In the genomic region with DNA sequence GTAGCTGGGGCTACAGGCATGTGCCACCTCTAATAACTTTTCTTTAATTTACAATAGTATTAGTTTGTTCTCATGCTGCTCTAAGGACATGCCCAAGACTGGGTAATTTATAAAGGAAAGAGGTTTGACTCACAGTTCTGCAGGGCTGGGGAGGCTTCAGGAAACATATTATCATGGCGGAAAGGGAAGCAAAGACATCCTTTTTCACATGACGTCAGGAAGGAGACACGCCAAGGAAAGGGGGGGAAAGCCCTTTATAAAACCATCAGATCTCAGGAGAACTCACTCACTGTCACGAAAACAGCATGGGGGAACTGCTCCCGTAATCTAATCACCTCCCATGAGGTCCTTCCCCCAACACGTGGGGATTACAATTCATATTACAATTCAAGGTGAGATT, we compare ENCODE assay signal across 18 cellular contexts. TPM values are rescaled to one million over a fixed set of nuclear protein-coding genes. Genes with fewer than 3 reads are reported as not detected.
A peak's percentile ranks its signal among the peaks of the same experiment; 100 is the strongest.
DNase-seq lines count a peak whose midpoint lies in the region; ATAC-seq, FAIRE-seq and TF ChIP-seq lines count a peak whose summit lies in the region.
"Had no signal": no experiment of that assay in that cellular context is flagged by ENCODE, and none has a peak within 500 bp of the region (broad histone marks: within the 10 kb centered on the region; RNA-seq: fewer than 3 reads in every experiment).

No MANE protein-coding gene starts in this region.

- H3K27me3 Mint-ChIP-seq in endodermal cell (ENCODE audit: insufficient read depth) (no peaks in the 10 kb centered on the region), nephron progenitor cell (ENCODE audit: low read depth, poor library complexity) (no peaks in the 10 kb centered on the region)
- H3K27me3 Mint-ChIP-seq: CD4-positive, CD25-positive, alpha-beta regulatory T cell; IgD-negative memory B cell had no signal

- TF ChIP-seq CTCF in liver (IDR thresholded peaks at IDR 0.05; ENCODE audit: low read depth, low read length, missing input control) (no peak), HepG2 (CRISPR knock-in tag; IDR thresholded peaks at IDR 0.05) (no peak), endodermal cell (conservative IDR thresholded peaks at IDR 0.05) (no peak), nephron progenitor cell (IDR thresholded peaks at IDR 0.05) (no peak)

- in situ Hi-C loops in HepG2 (cut with HindIII; ENCODE audit: extremely low pct_ligation_motif_present, low pct_unique_long_range_greater_than_20kb) = no loop called here

- TF ChIP-seq EP300 in HepG2 (IDR thresholded peaks at IDR 0.05; ENCODE audit: low read depth in 2 of 2, low read length in 2 of 2) (no peak), HepG2 (CRISPR knock-in tag; IDR thresholded peaks at IDR 0.05; ENCODE audit: borderline replicate concordance) (no peak)

- peaks cover 34% of the 10 kb centered on the region for H3K4me1 Mint-ChIP-seq in endodermal cell
- peaks cover 5% of the 10 kb centered on the region for H3K4me1 Mint-ChIP-seq in nephron progenitor cell

- peak in 1 of 2 donors; percentile 14 for TF ChIP-seq RAD21 in liver (IDR thresholded peaks at IDR 0.05)
- no peak for TF ChIP-seq RAD21 in HepG2 (CRISPR knock-in tag; IDR thresholded peaks at IDR 0.05)

- H3K4me2 ChIP-seq in HepG2 (ENCODE audit: low read depth, low read length) = no peak overlapping the region

- H3K4me3 Mint-ChIP-seq in endodermal cell (no peak overlapping the region), nephron progenitor cell (no peak overlapping the region)
- H3K4me3 Mint-ChIP-seq: CD4-positive, CD25-positive, alpha-beta regulatory T cell had no signal

- POLR2A ChIA-PET in HepG2 (lab: Yijun Ruan, JAX) = no interaction called here

- H3K9me3 ChIP-seq in liver (ENCODE audit: control insufficient read depth in 4 of 4, low read length in 3 of 4) (no peaks in the 10 kb centered on the region), HepG2 (ENCODE audit: low read length) (no peaks in the 10 kb centered on the region), endodermal cell (ENCODE audit: control insufficient read depth, low read length) (peaks cover 5% of the 10 kb centered on the region)
- H3K9me3 ChIP-seq: body of pancreas had no signal

- H3K4me3 ChIP-seq in liver (ENCODE audit: low read depth in 1 of 3, low read length in 3 of 3) (no peak overlapping the region), HepG2 (replicated peaks in 1 of 3; ENCODE audit: insufficient read depth in 1 of 3, low read depth in 2 of 3, low read length in 3 of 3) (no peak overlapping the region), endodermal cell (ENCODE audit: low read length) (no peak overlapping the region)
- H3K4me3 ChIP-seq: body of pancreas had no signal

- CTCF ChIA-PET in HepG2 (lab: Yijun Ruan, JAX; ENCODE audit: low intra/inter-chr PET ratio, low total read pairs) = no interaction called here

- DNase-seq in HepG2 (ENCODE audit: low spot score) (no peak), endodermal cell (peak; percentile 41), nephron progenitor cell (no peak), activated gamma-delta T cell treated with Interleukin-2 at 50 U/mL for 16 hours (no peak), NCI-H748 treated with DMSO at 0.1 percent for 48 hours (lab: John Stamatoyannopoulos, UW) (no peak), NCI-H1694 (lab: John Stamatoyannopoulos, UW) (no peak)
- DNase-seq: body of pancreas; CD4-positive, CD25-positive, alpha-beta regulatory T cell; GF-D8; hippocampal formation; NCI-H1436; NCI-H524 treated with DMSO at 0.1 percent for 48 hours; stimulated activated CD4-positive, alpha-beta T cell treated with anti-CD3 and anti-CD28 coated beads, Interleukin-4, amount 100 ng/mL, for 24 hours; stimulated activated naive CD4-positive, alpha-beta T cell had no signal

- no TSS peak for BruUV-seq in HepG2 (replicated peaks; lab: Mats Ljungman, UMichigan)

- H3K79me2 ChIP-seq in HepG2 (ENCODE audit: insufficient read depth, low read length) = peaks cover 6% of the 10 kb centered on the region

- no peak for TF ChIP-seq POLR2A in HepG2 (IDR thresholded peaks at IDR 0.05; ENCODE audit: insufficient read depth in 1 of 2, low read depth in 2 of 2, low read length in 2 of 2)

- FAIRE-seq in HepG2 (lab: Jason Lieb, UNC) = no peak

- H3K36me3 Mint-ChIP-seq in endodermal cell (ENCODE audit: low read depth) (peaks cover 30% of the 10 kb centered on the region), nephron progenitor cell (ENCODE audit: low read depth) (peaks cover 22% of the 10 kb centered on the region)

- H3K27ac Mint-ChIP-seq in endodermal cell (no peak overlapping the region), nephron progenitor cell (peak overlapping the region; percentile 83)

- H3K36me3 ChIP-seq in liver (ENCODE audit: control insufficient read depth in 4 of 4, insufficient read depth in 3 of 4, low read depth in 1 of 4, low read length in 3 of 4) (peaks cover 6 to 52% (median 25%) of the 10 kb centered on the region in 4 donors), HepG2 (replicated peaks in 1 of 2; ENCODE audit: control insufficient read depth in 1 of 2, insufficient read depth in 2 of 2, low read length in 2 of 2) (peaks cover 16 to 28% of the 10 kb centered on the region in 2 experiments), endodermal cell (ENCODE audit: control insufficient read depth, insufficient read depth, low read length) (no peaks in the 10 kb centered on the region)

- ATAC-seq in HepG2 = no peak
- no peak for ATAC-seq in HG02870 (IDR thresholded peaks at IDR 0.05; ENCODE audit: unreplicated experiment)
- ATAC-seq: body of pancreas, Panc1 had no signal

- intact Hi-C loops in HepG2 (cut with micrococcal nuclease; ENCODE audit: unreplicated experiment) = no loop called here

- no peaks in the 10 kb centered on the region; the same call in 1 of the 2 replicates for H4K20me1 ChIP-seq in HepG2 (ENCODE audit: insufficient read depth, low read length)

- no peak overlapping the region for H3K9ac ChIP-seq in liver (ENCODE audit: low read depth in 1 of 2, low read length in 2 of 2)
- no peak overlapping the region for H3K9ac ChIP-seq in HepG2 (ENCODE audit: insufficient read depth, low read depth, low read length)
- no peak overlapping the region for H3K9ac ChIP-seq in endodermal cell (ENCODE audit: extremely low read depth, low read length, poor library complexity, severe bottlenecking)

- H2AFZ ChIP-seq in HepG2 (ENCODE audit: low read length) = no peak overlapping the region

- H3K27me3 ChIP-seq in liver (ENCODE audit: control insufficient read depth in 4 of 4, insufficient read depth in 4 of 4, low read length in 3 of 4) (no peaks in the 10 kb centered on the region), HepG2 (ENCODE audit: control insufficient read depth in 1 of 2, insufficient read depth in 2 of 2, low read length in 2 of 2) (no peaks in the 10 kb centered on the region), endodermal cell (ENCODE audit: control insufficient read depth, insufficient read depth, low read length, poor library complexity, severe bottlenecking) (no peaks in the 10 kb centered on the region)
- H3K27me3 ChIP-seq: body of pancreas had no signal

- peaks cover 3% of the 10 kb centered on the region for H3K9me3 Mint-ChIP-seq in endodermal cell
- peaks cover 6% of the 10 kb centered on the region for H3K9me3 Mint-ChIP-seq in nephron progenitor cell
- H3K9me3 Mint-ChIP-seq: CD4-positive, CD25-positive, alpha-beta regulatory T cell; IgD-negative memory B cell had no signal

- H3K4me1 ChIP-seq in liver (ENCODE audit: control insufficient read depth in 4 of 4, insufficient read depth in 4 of 4, low read length in 3 of 4) (peaks cover 7 to 25% (median 17%) of the 10 kb centered on the region in 4 donors), HepG2 (ENCODE audit: insufficient read depth, low read length) (peaks cover 16% of the 10 kb centered on the region), endodermal cell (ENCODE audit: control insufficient read depth, insufficient read depth, low read length) (peaks cover 3% of the 10 kb centered on the region)

- 86% methylated on average over 6 of the region's 6 CpGs for WGBS in liver
- WGBS in HepG2 (ENCODE audit: low lambda C conversion rate) = 96% methylated on average over 6 of the region's 6 CpGs
- WGBS in endodermal cell (ENCODE audit: insufficient coverage in 1 of 2, insufficient read length in 1 of 2), 2 experiments = 82 to 88% methylated on average over 2 to 6 of the region's 6 CpGs

- H3K27ac ChIP-seq in liver (ENCODE audit: low read depth in 1 of 2, low read length in 2 of 2) (peak overlapping the region in 1 of 2 donors; percentile 85), HepG2 (ENCODE audit: extremely low read length, insufficient read depth, low read length) (no peak overlapping the region), endodermal cell (ENCODE audit: low read depth, low read length) (no peak overlapping the region)

TF ChIP-seq in liver, 16 proteins besides CTCF, POLR2A, EP300 and RAD21 (continues in another document):
- TF ChIP-seq JUND (IDR thresholded peaks at IDR 0.05) (no peak), TAF1 (conservative IDR thresholded peaks at IDR 0.05) (no peak)

RNA-seq across cellular contexts. Expression of gene IL4R, which starts 18.3 kb away (rescaled TPM):
- total RNA-seq in liver (10 to 100 TPM; 18.0 to 61.9 TPM), HepG2 (2016; rRNA removed; fragmentation: Illumina TruSeq; extraction: Trizol) (7.6 and 15.9 TPM in 2 replicates), endodermal cell (10 to 100 TPM; 30.6 to 31.6 TPM)
- polyA plus RNA-seq in liver (10 to 100 TPM; 15.5 to 41.8 TPM), HepG2 (2011; rRNA removed) (49.6 and 60.7 TPM in 2 replicates)
- 8.0 and 9.2 TPM in 2 replicates for total RNA-seq in HepG2 (2016; cell fraction: cytosol; rRNA removed; fragmentation: Illumina TruSeq; extraction: Trizol; ENCODE audit: low read depth)
- 6.9 and 15.8 TPM in 2 replicates for total RNA-seq in HepG2 (2016; cell fraction: insoluble cytoplasmic fraction; rRNA removed; fragmentation: Illumina TruSeq; extraction: Trizol)
- total RNA-seq in HepG2 (2016; cell fraction: membrane; rRNA removed; fragmentation: Illumina TruSeq; extraction: Trizol) = 9.4 and 9.6 TPM in 2 replicates
- total RNA-seq in HepG2 (2016; cell fraction: nucleus; rRNA removed; fragmentation: Illumina TruSeq; extraction: Trizol) = 16.4 and 21.4 TPM in 2 replicates
- polyA plus RNA-seq in HepG2 (2011; cell fraction: cytosol; rRNA removed) = 30.7 and 32.4 TPM in 2 replicates
- 61.1 and 65.1 TPM in 2 replicates for polyA plus RNA-seq in HepG2 (2011; cell fraction: nucleus; rRNA removed)
- polyA plus RNA-seq in HepG2 (2012) = 13.9 and 22.1 TPM in 2 replicates
- 1.4 and 1.8 TPM in 2 replicates for polyA plus RNA-seq in HepG2 (2016; cell fraction: cytosol; fragmentation: Illumina TruSeq; extraction: Trizol; ENCODE audit: low read depth)
- 6.0 and 8.1 TPM in 2 replicates for polyA plus RNA-seq in HepG2 (2016; cell fraction: insoluble cytoplasmic fraction; fragmentation: Illumina TruSeq; extraction: Trizol; ENCODE audit: low read depth)
- polyA plus RNA-seq in HepG2 (2016; cell fraction: membrane; fragmentation: Illumina TruSeq; extraction: Trizol; ENCODE audit: low read depth) = 3.4 and 3.5 TPM in 2 replicates
- polyA plus RNA-seq in HepG2 (2016; cell fraction: nucleus; fragmentation: Illumina TruSeq; extraction: Trizol; ENCODE audit: insufficient read depth, low read depth) = 38.0 and 39.0 TPM in 2 replicates
- polyA minus RNA-seq in HepG2 (2011; rRNA and poly(A)+ RNA removed; ENCODE audit: low replicate concordance) = 54.4 and 98.2 TPM in 2 replicates
- 19.2 and 23.0 TPM in 2 replicates for polyA minus RNA-seq in HepG2 (2011; cell fraction: cytosol; rRNA and poly(A)+ RNA removed)
- 30.3 and 37.8 TPM in 2 replicates for polyA minus RNA-seq in HepG2 (2011; cell fraction: nucleus; rRNA and poly(A)+ RNA removed)
- 8.0 TPM for polyA plus RNA-seq in endodermal cell (2013, experiment 1 of 2)
- polyA plus RNA-seq in endodermal cell (2013, experiment 2 of 2) = 7.6 TPM
